In the genomic region with DNA sequence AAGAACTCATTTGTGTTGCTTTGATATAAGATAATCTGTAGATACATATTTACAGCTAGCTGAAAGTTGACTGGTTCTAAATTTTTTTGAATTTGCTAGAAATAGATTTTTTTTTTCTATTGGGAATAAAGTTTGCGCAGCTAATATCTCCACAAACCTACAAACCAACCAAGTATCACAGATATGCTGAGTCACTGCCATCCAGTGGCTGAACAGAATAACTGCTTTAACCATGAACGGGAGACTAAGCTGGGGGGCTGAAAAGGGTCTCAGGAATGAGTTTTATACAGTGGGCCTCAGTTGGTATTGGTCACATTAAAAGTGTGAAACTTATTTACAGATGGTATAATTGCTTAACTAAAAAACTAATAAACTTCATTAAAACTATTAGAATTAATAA, we compare ENCODE assay signal across 8 cellular contexts.
DNase-seq lines count a peak whose midpoint lies in the region; ATAC-seq and TF ChIP-seq lines count a peak whose summit lies in the region.

No MANE protein-coding gene starts in this region.

- H3K4me1 ChIP-seq in left ventricle myocardium inferior (no peaks in the 10 kb centered on the region), upper lobe of right lung (peaks cover 6% of the 10 kb centered on the region)

- intact Hi-C loops in left ventricle myocardium inferior (cut with micrococcal nuclease) = loop anchor here (5.0 kb wide), 1 partner anchor 561 kb away; no protein-coding TSS in a partner anchor
- intact Hi-C loops in left cardiac atrium (cut with DNase I) = no loop called here
- intact Hi-C loops in upper lobe of right lung (cut with DNase I) = no loop called here

- DNase-seq in left ventricle myocardium inferior = no peak
- no peak for DNase-seq in left cardiac atrium
- DNase-seq in RKO (ENCODE audit: low spot score) = peak; percentile 21
- DNase-seq in fibroblast of the conjunctiva (ENCODE audit: low read depth) = peak; percentile 60
- DNase-seq in upper lobe of right lung = no peak
- no peak for DNase-seq in midbrain (lab: John Stamatoyannopoulos, UW)

- no peak for ATAC-seq in left cardiac atrium
- peak; percentile 59 for ATAC-seq in upper lobe of right lung
- no peak for ATAC-seq in GM21390 (IDR thresholded peaks at IDR 0.05; ENCODE audit: unreplicated experiment)
- no peak for ATAC-seq in GM21723 (IDR thresholded peaks at IDR 0.05; ENCODE audit: unreplicated experiment)

- peaks cover 12% of the 10 kb centered on the region for H3K27me3 ChIP-seq in left ventricle myocardium inferior (ENCODE audit: low read depth)
- H3K27me3 ChIP-seq in upper lobe of right lung = no peaks in the 10 kb centered on the region

- TF ChIP-seq CTCF in left ventricle myocardium inferior (IDR thresholded peaks at IDR 0.05; ENCODE audit: borderline replicate concordance) = peak; percentile 60
- peak; percentile 48 for TF ChIP-seq CTCF in upper lobe of right lung (IDR thresholded peaks at IDR 0.05)

- H3K9me3 ChIP-seq in left ventricle myocardium inferior (replicated peaks) (peaks cover 8% of the 10 kb centered on the region), upper lobe of right lung (no peaks in the 10 kb centered on the region)

- H3K36me3 ChIP-seq in left ventricle myocardium inferior (no peaks in the 10 kb centered on the region), upper lobe of right lung (no peaks in the 10 kb centered on the region)

- H3K27ac ChIP-seq in left ventricle myocardium inferior (replicated peaks) = no peak overlapping the region
- H3K27ac ChIP-seq in upper lobe of right lung = no peak overlapping the region

- no peak overlapping the region for H3K4me3 ChIP-seq in left ventricle myocardium inferior
- no peak overlapping the region for H3K4me3 ChIP-seq in upper lobe of right lung

Comparison
In these comparisons a context has a peak if more than half of its experiments do, and no peak if none do; other contexts are left out.
1. DNase-seq: peak in RKO (single experiment) and fibroblast of the conjunctiva (single experiment); none in left ventricle myocardium inferior (single experiment), left cardiac atrium (single experiment), upper lobe of right lung (single experiment) and midbrain (single experiment).